Comparison of ENCODE assay signal across 33 cellular contexts in genomic region chr10:44008917-44009620, GRCh38.
A peak's percentile ranks its signal among the peaks of the same experiment; 100 is the strongest.
DNase-seq lines count a peak whose midpoint lies in the region; ATAC-seq, FAIRE-seq and TF ChIP-seq lines count a peak whose summit lies in the region.
"Had no signal": no experiment of that assay in that cellular context is flagged by ENCODE, and none has a peak within 500 bp of the region (broad histone marks: within the 10 kb centered on the region; RNA-seq: fewer than 3 reads in every experiment).

No MANE protein-coding gene starts in this region.

- TF ChIP-seq POLR2A in GM12892 (IDR thresholded peaks at IDR 0.05; ENCODE audit: low read depth, low read length) (no peak), GM12878 (IDR thresholded peaks at IDR 0.05; ENCODE audit: low read depth, low read length) (no peak), suprapubic skin (IDR thresholded peaks at IDR 0.05) (no peak)

- POLR2A ChIA-PET in GM12878 (lab: Charles Lee), result interaction anchor here (0.6 to 1.7 kb wide), 5 partner anchors 8 to 241 kb away, joined by 3 to 5 read pairs (median 3); no protein-coding TSS in a partner anchor

- 49% methylated on average over 10 of the region's 10 CpGs for WGBS in GM12878 (ENCODE audit: insufficient coverage, insufficient replicate concordance, low lambda C conversion rate, missing lambda C conversion rate)
- WGBS in suprapubic skin, result 71% methylated on average over 10 of the region's 10 CpGs

- no peak overlapping the region for H3K9ac ChIP-seq in GM12878 (ENCODE audit: control insufficient read depth, insufficient read depth, low read length)

- H3K79me2 ChIP-seq in GM12878 (ENCODE audit: control insufficient read depth, insufficient read depth, low read length), result no peaks in the 10 kb centered on the region

- peaks cover 11% of the 10 kb centered on the region for H3K27me3 Mint-ChIP-seq in nephron (ENCODE audit: low read depth)
- H3K27me3 Mint-ChIP-seq: stimulated activated memory B cell treated with anti-CD40 and anti-IgM and Interleukin-4, amounts not matched to agents 10 μg/mL and 1 μg/mL and 100 μg/mL, for 72 hours had no signal

- peak overlapping the region; percentile 66 to 81 (median 79) for H3K27ac Mint-ChIP-seq in nephron
- H3K27ac Mint-ChIP-seq: activated CD8-positive, alpha-beta T cell treated with anti-CD3 and anti-CD28 coated beads for 36 hours; activated T-helper 2 cell treated with anti-CD3 and anti-CD28 coated beads, Interferon-gamma antibody, Interleukin-2, Interleukin-4, amounts not matched to agents 10 μg/mL and 5 μg/mL and 100 μg/mL, durations not matched to agents 14 hours and 24 hours and 36 hours; H9; mesothelial cell of epicardium; stimulated activated memory B cell treated with anti-CD40 and anti-IgM and Interleukin-4, amounts not matched to agents 10 μg/mL and 1 μg/mL and 100 μg/mL, for 72 hours had no signal

- H3K27ac ChIP-seq in GM12878 (ENCODE audit: control insufficient read depth, insufficient read depth) (peak overlapping the region; percentile 41), suprapubic skin (peak overlapping the region; percentile 34), upper lobe of right lung (no peak overlapping the region)
- H3K27ac ChIP-seq: brain microvascular endothelial cell, HL-60, neutrophil, PC-9, prostate gland had no signal

- H3K4me1 ChIP-seq in GM12878 (ENCODE audit: control insufficient read depth, insufficient read depth, low read length) (peaks cover 31% of the 10 kb centered on the region), suprapubic skin (peaks cover 19% of the 10 kb centered on the region), upper lobe of right lung (no peaks in the 10 kb centered on the region)
- H3K4me1 ChIP-seq: prostate gland had no signal

- RAD21 ChIA-PET in GM12878 (lab: Charles Lee; ENCODE audit: unreplicated experiment), result interaction anchor here (1.0 to 5.3 kb wide), 9 partner anchors 11 to 328 kb away, joined by 3 to 61 read pairs (median 4); no protein-coding TSS in a partner anchor

- CTCF ChIA-PET in GM12878 (lab: Yijun Ruan, JAX), result interaction anchor here (0.9 to 4.5 kb wide), 4 partner anchors 10 to 319 kb away, joined by 3 to 22 read pairs (median 4); no protein-coding TSS in a partner anchor

- H3K9me3 ChIP-seq in GM12878 (replicated peaks; ENCODE audit: control insufficient read depth, insufficient read depth, low read length) (no peaks in the 10 kb centered on the region; the same call in 2 of the 3 replicates), suprapubic skin (no peaks in the 10 kb centered on the region), upper lobe of right lung (no peaks in the 10 kb centered on the region)
- H3K9me3 ChIP-seq: BE2C, neutrophil, prostate gland had no signal

- SMC1A ChIA-PET in GM12878 (lab: Charles Lee; ENCODE audit: uncharacterized antibody, unreplicated experiment), result interaction anchor here (0.6 to 5.9 kb wide), 10 partner anchors 9 to 118 kb away, joined by 3 to 77 read pairs (median 4); no protein-coding TSS in a partner anchor

- intact Hi-C loops in GM12878 (cut with micrococcal nuclease; ENCODE audit: unreplicated experiment) (loop anchor here (10.0 kb wide), 1 partner anchor 296 kb away; no protein-coding TSS in a partner anchor), upper lobe of right lung (cut with DNase I) (no loop called here)

- H3K9me3 Mint-ChIP-seq in nephron, result no peaks in the 10 kb centered on the region
- H3K9me3 Mint-ChIP-seq: activated CD8-positive, alpha-beta T cell treated with anti-CD3 and anti-CD28 coated beads for 36 hours; activated T-helper 2 cell treated with anti-CD3 and anti-CD28 coated beads, Interferon-gamma antibody, Interleukin-2, Interleukin-4, amounts not matched to agents 10 μg/mL and 5 μg/mL and 100 μg/mL, durations not matched to agents 14 hours and 24 hours and 36 hours; H9; mesothelial cell of epicardium; stimulated activated memory B cell treated with anti-CD40 and anti-IgM and Interleukin-4, amounts not matched to agents 10 μg/mL and 1 μg/mL and 100 μg/mL, for 72 hours had no signal

- H3K36me3 ChIP-seq in GM12878 (ENCODE audit: control insufficient read depth in 2 of 2, insufficient read depth in 2 of 2, low read length in 1 of 2) (no peaks in the 10 kb centered on the region), suprapubic skin (no peaks in the 10 kb centered on the region), upper lobe of right lung (no peaks in the 10 kb centered on the region)
- H3K36me3 ChIP-seq: BE2C, brain microvascular endothelial cell, neutrophil, prostate gland had no signal

- peak overlapping the region; percentile 35 for H2AFZ ChIP-seq in GM12878 (ENCODE audit: control insufficient read depth, low read depth, low read length)
- H2AFZ ChIP-seq: PC-9 had no signal

- no TSS peak for BruUV-seq in GM12878 (replicated peaks; lab: Mats Ljungman, UMichigan)

- TF ChIP-seq EP300 in GM12878 (IDR thresholded peaks at IDR 0.05; ENCODE audit: borderline replicate concordance in 1 of 2, control insufficient read depth in 1 of 2, low read depth in 2 of 2, low read length in 2 of 2) (no peak), suprapubic skin (IDR thresholded peaks at IDR 0.05) (no peak)

- no peaks in the 10 kb centered on the region for H4K20me1 ChIP-seq in GM12878 (ENCODE audit: control insufficient read depth, insufficient read depth)

- TF ChIP-seq CTCF in GM12878 (IDR thresholded peaks at IDR 0.05 in 2 of 3, conservative IDR thresholded peaks at IDR 0.05 in 1 of 3; ENCODE audit: control insufficient read depth in 2 of 3, extremely low read depth in 1 of 3, insufficient read depth in 1 of 3, low read depth in 3 of 3, low read length in 3 of 3) (no peak), nephron (IDR thresholded peaks at IDR 0.05; ENCODE audit: unreplicated experiment in 3 of 3) (no peak), suprapubic skin (IDR thresholded peaks at IDR 0.05) (no peak), upper lobe of right lung (IDR thresholded peaks at IDR 0.05) (no peak)

- DNase-seq in GM12892 (ENCODE audit: insufficient read length), result no peak
- peak; percentile 36 for DNase-seq in GM12878 (ENCODE audit: low read depth, low spot score)
- DNase-seq in suprapubic skin (ENCODE audit: low spot score in 2 of 2), result no peak
- no peak for DNase-seq in upper lobe of right lung
- no peak for DNase-seq in HuH-7.5 (ENCODE audit: low spot score)
- DNase-seq in ureter (ENCODE audit: low spot score), result no peak
- DNase-seq in NCI-H1436 (lab: John Stamatoyannopoulos, UW), result no peak
- DNase-seq: activated CD4-positive, CD25-positive, alpha-beta regulatory T cell treated with anti-CD3 and anti-CD28 coated beads, Interleukin-2, amount 50 U/mL, for 72 hours; activated CD8-positive, alpha-beta T cell treated with anti-CD3 and anti-CD28 coated beads for 36 hours; activated naive CD4-positive, alpha-beta T cell treated with anti-CD3 and anti-CD28 coated beads, Interleukin-2, amount 50 U/mL, for 16 hours; BE2C; effector memory CD4-positive, alpha-beta T cell; foreskin fibroblast; H9; head of caudate nucleus; Karpas-422; kidney; NCI-H1417 treated with DMSO at 0.1 percent for 48 hours; NCI-H2081 treated with DMSO at 0.1 percent for 48 hours; NCI-H2227 treated with DMSO at 0.1 percent for 48 hours; NCI-H526; NK-92 treated with Interleukin-12 subunit alpha and Interleukin-12 subunit beta, amount 100 ng/mL, for 24 hours; PC-9; SHP77; T-helper 2 cell had no signal

- H3K4me3 Mint-ChIP-seq in nephron, result peak overlapping the region in 1 of 3 experiments; percentile 8
- H3K4me3 Mint-ChIP-seq: activated CD8-positive, alpha-beta T cell treated with anti-CD3 and anti-CD28 coated beads for 36 hours; H9; mesothelial cell of epicardium; stimulated activated memory B cell treated with anti-CD40 and anti-IgM and Interleukin-4, amounts not matched to agents 10 μg/mL and 1 μg/mL and 100 μg/mL, for 72 hours had no signal

- H3K27me3 ChIP-seq in GM12878 (replicated peaks in 1 of 2; ENCODE audit: control insufficient read depth in 2 of 2, insufficient read depth in 2 of 2, low read length in 1 of 2), result no peaks in the 10 kb centered on the region
- H3K27me3 ChIP-seq in suprapubic skin, result no peaks in the 10 kb centered on the region
- H3K27me3 ChIP-seq in upper lobe of right lung, result no peaks in the 10 kb centered on the region
- H3K27me3 ChIP-seq: BE2C, brain microvascular endothelial cell, neutrophil had no signal

- H3K36me3 Mint-ChIP-seq in nephron (ENCODE audit: low read depth), result no peaks in the 10 kb centered on the region
- H3K36me3 Mint-ChIP-seq: mesothelial cell of epicardium; stimulated activated memory B cell treated with anti-CD40 and anti-IgM and Interleukin-4, amounts not matched to agents 10 μg/mL and 1 μg/mL and 100 μg/mL, for 72 hours had no signal

- H3K4me3 ChIP-seq in GM12878 (no peak overlapping the region), suprapubic skin (no peak overlapping the region), upper lobe of right lung (no peak overlapping the region)
- H3K4me3 ChIP-seq: PC-9, prostate gland had no signal

- no peak for TF ChIP-seq RAD21 in GM12878 (IDR thresholded peaks at IDR 0.05; ENCODE audit: insufficient read depth, low read depth, low read length)

- in situ Hi-C loops in GM12878 (cut with MboI), result loop anchor here (25.0 kb wide), 1 partner anchor 597 kb away; the partner anchor contains the start of gene HNRNPF

- H3K4me2 ChIP-seq in GM12878 (ENCODE audit: control insufficient read depth, insufficient read depth), result peak overlapping the region; percentile 4; the same call in 1 of the 2 replicates
- H3K4me2 ChIP-seq: PC-9 had no signal

- peak; percentile 16; the same call in 2 of the 3 replicates for ATAC-seq in GM12878
- no peak for ATAC-seq in upper lobe of right lung
- ATAC-seq: activated CD8-positive, alpha-beta T cell treated with anti-CD3 and anti-CD28 coated beads for 36 hours; stimulated activated memory B cell treated with anti-CD40 and anti-IgM and Interleukin-4, amounts not matched to agents 10 μg/mL and 1 μg/mL and 100 μg/mL, for 72 hours had no signal

- peaks cover 58% of the 10 kb centered on the region for H3K4me1 Mint-ChIP-seq in nephron
- H3K4me1 Mint-ChIP-seq: stimulated activated memory B cell treated with anti-CD40 and anti-IgM and Interleukin-4, amounts not matched to agents 10 μg/mL and 1 μg/mL and 100 μg/mL, for 72 hours had no signal

- FAIRE-seq in GM12892 (lab: Jason Lieb, UNC) (peak; percentile 46), GM12878 (lab: Jason Lieb, UNC) (no peak)
- FAIRE-seq: kidney had no signal

TF ChIP-seq in GM12878, 131 proteins besides CTCF, POLR2A, EP300 and RAD21 (continues in another document):
- peak; percentile 7 for TF ChIP-seq NR2F1 (conservative IDR thresholded peaks at IDR 0.05)
- TF ChIP-seq RAD51 (IDR thresholded peaks at IDR 0.05), result peak; percentile 32; the same call in 1 of the 2 replicates
